ENCODE assay signal across 21 cellular contexts in the genomic region with DNA sequence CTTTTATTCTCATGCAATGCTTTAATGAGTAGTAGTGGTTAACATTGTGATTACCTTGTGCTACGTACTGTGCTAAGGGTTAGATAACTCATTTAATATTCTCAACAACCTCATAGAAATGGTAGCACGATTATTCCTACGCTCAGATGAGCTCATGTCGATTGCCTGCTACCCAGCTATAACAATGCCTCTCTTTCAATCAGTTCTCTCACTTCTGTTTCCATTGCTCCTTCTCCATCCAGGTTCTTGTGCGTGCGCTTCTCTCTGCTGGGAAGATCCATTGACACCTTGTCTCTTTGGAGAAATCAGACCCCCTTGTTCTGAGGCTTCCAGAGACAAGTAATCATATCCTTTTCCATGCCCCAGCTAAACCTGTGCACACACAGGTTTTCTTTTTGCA.
"Had no signal": no experiment of that assay in that cellular context is flagged by ENCODE, and none has a peak within 500 bp of the region (broad histone marks: within the 10 kb centered on the region; RNA-seq: fewer than 3 reads in every experiment).

No MANE protein-coding gene starts in this region.

- H3K9me3 ChIP-seq: adrenal gland, left lung, right lobe of liver, stomach, thoracic aorta had no signal

- H2AFZ ChIP-seq: parathyroid adenoma had no signal

- H3K4me1 Mint-ChIP-seq: activated T-helper 17 cell treated with anti-CD3 and anti-CD28 coated beads, Interleukin-2, amount 50 U/mL, for 72 hours; stimulated activated effector memory CD8-positive, alpha-beta T cell treated with anti-CD3 and anti-CD28 coated beads, Interleukin-12 subunit alpha, Interleukin-12 subunit beta, amount 100 ng/mL, for 72 hours had no signal

- H3K79me2 ChIP-seq: parathyroid adenoma had no signal

- H3K27me3 ChIP-seq: right lobe of liver had no signal

- H3K4me1 ChIP-seq: adrenal gland, left lung, parathyroid adenoma, right lobe of liver, stomach had no signal

- DNase-seq: activated CD4-positive, alpha-beta T cell treated with anti-CD3 and anti-CD28 coated beads, Interleukin-2, amount 50 U/mL, for 1 hour; activated T-cell treated with anti-CD3 and anti-CD28 coated beads, Interleukin-2, amount 50 U/mL, for 24 hours; adrenal gland; erythroblast; foreskin fibroblast; left lung; right lobe of liver; stimulated activated CD4-positive, alpha-beta T cell treated with anti-CD3 and anti-CD28 coated beads, Interleukin-1b, Interleukin-23, amount 100 ng/mL, for 48 hours; stomach had no signal

- H3K9ac ChIP-seq: parathyroid adenoma had no signal

- H3K9me3 Mint-ChIP-seq: activated T-cell treated with anti-CD3 and anti-CD28 coated beads, Interleukin-2, amount 50 U/mL, for 24 hours; activated T-helper 17 cell treated with anti-CD3 and anti-CD28 coated beads, Interleukin-2, amount 50 U/mL, for 72 hours; natural killer cell treated with Interleukin-12 subunit alpha and Interleukin-12 subunit beta and Interleukin-15 and Interleukin-18, amount 100 ng/mL, for 72 hours; stimulated activated effector memory CD8-positive, alpha-beta T cell treated with anti-CD3 and anti-CD28 coated beads, Interleukin-12 subunit alpha, Interleukin-12 subunit beta, amount 100 ng/mL, for 72 hours; type B pancreatic cell had no signal

- H3K4me3 Mint-ChIP-seq: activated naive CD8-positive, alpha-beta T cell; activated T-cell treated with anti-CD3 and anti-CD28 coated beads, Interleukin-2, amount 50 U/mL, for 24 hours; activated T-helper 17 cell treated with anti-CD3 and anti-CD28 coated beads, Interleukin-2, amount 50 U/mL, for 72 hours; natural killer cell treated with Interleukin-12 subunit alpha and Interleukin-12 subunit beta and Interleukin-15 and Interleukin-18, amount 100 ng/mL, for 72 hours; stimulated activated effector memory CD8-positive, alpha-beta T cell treated with anti-CD3 and anti-CD28 coated beads, Interleukin-12 subunit alpha, Interleukin-12 subunit beta, amount 100 ng/mL, for 72 hours; type B pancreatic cell had no signal

- H3K27ac ChIP-seq: adrenal gland, coronary artery, left lung, parathyroid adenoma, right lobe of liver, skin epidermis, stomach, thoracic aorta, VCaP had no signal

- H3K4me3 ChIP-seq: adrenal gland, coronary artery, left lung, right lobe of liver, skin epidermis, stomach, thoracic aorta had no signal

- H3K27ac Mint-ChIP-seq: activated naive CD8-positive, alpha-beta T cell; activated T-cell treated with anti-CD3 and anti-CD28 coated beads, Interleukin-2, amount 50 U/mL, for 24 hours; activated T-helper 17 cell treated with anti-CD3 and anti-CD28 coated beads, Interleukin-2, amount 50 U/mL, for 72 hours; natural killer cell treated with Interleukin-12 subunit alpha and Interleukin-12 subunit beta and Interleukin-15 and Interleukin-18, amount 100 ng/mL, for 72 hours; stimulated activated effector memory CD8-positive, alpha-beta T cell treated with anti-CD3 and anti-CD28 coated beads, Interleukin-12 subunit alpha, Interleukin-12 subunit beta, amount 100 ng/mL, for 72 hours; type B pancreatic cell had no signal

- H3K36me3 ChIP-seq: adrenal gland, left lung, right lobe of liver, stomach, thoracic aorta had no signal

- ATAC-seq: activated CD4-positive, CD25-positive, alpha-beta regulatory T cell treated with anti-CD3 and anti-CD28 coated beads, Interleukin-2, amount 50 U/mL, for 24 hours; activated T-helper 17 cell treated with anti-CD3 and anti-CD28 coated beads, Interleukin-2, amount 50 U/mL, for 72 hours; left lung; natural killer cell treated with Interleukin-12 subunit alpha and Interleukin-12 subunit beta and Interleukin-15 and Interleukin-18, amount 100 ng/mL, for 72 hours; right lobe of liver; SK-N-SH treated with all-trans-retinoic acid at 6 μM for 48 hours; stimulated activated effector memory CD8-positive, alpha-beta T cell treated with anti-CD3 and anti-CD28 coated beads, Interleukin-12 subunit alpha, Interleukin-12 subunit beta, amount 100 ng/mL, for 72 hours had no signal

- H3K36me3 Mint-ChIP-seq: activated naive CD8-positive, alpha-beta T cell; natural killer cell treated with Interleukin-12 subunit alpha and Interleukin-12 subunit beta and Interleukin-15 and Interleukin-18, amount 100 ng/mL, for 72 hours; stimulated activated effector memory CD8-positive, alpha-beta T cell treated with anti-CD3 and anti-CD28 coated beads, Interleukin-12 subunit alpha, Interleukin-12 subunit beta, amount 100 ng/mL, for 72 hours; type B pancreatic cell had no signal
